Comparison of ENCODE assay signal across 8 cellular contexts in the genomic region with DNA sequence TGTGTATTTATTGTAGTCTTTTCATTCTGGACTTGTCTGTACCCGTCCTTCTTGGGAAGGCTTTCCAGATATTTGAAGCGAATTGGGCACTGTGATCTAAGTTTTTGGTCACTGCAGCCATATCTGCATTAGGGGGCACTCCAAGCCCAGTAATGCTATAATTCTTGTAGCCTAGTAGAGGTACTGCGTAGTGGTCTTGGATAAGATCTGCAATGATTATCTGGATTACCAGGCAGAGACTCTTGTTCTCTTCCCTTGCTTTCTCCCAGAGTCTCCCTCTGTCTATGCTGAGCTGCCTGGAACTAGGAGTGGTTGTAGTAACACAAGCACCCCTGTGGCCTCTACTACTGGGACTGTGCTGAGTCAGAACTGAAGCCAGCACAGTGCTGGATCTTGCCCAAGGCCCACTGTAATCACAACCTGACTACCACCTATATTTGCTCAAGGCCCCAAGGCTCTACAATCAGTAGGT. TPM values are rescaled to one million over a fixed set of nuclear protein-coding genes. Genes with fewer than 3 reads are reported as not detected.
DNase-seq lines count a peak whose midpoint lies in the region; ATAC-seq and TF ChIP-seq lines count a peak whose summit lies in the region.

No MANE protein-coding gene starts in this region.

- H3K79me2 ChIP-seq in OCI-LY3 (ENCODE audit: low read length) (no peaks in the 10 kb centered on the region), mammary epithelial cell (ENCODE audit: insufficient read depth, low read length) (no peaks in the 10 kb centered on the region)

- dilution Hi-C loops in mammary epithelial cell (cut with HindIII; ENCODE audit: low sequenced_read_pairs) = no loop called here

- TF ChIP-seq RAD21 in liver (IDR thresholded peaks at IDR 0.05) = peak; percentile 92 to 95

- DNase-seq in stimulated activated CD4-positive, alpha-beta T cell treated with anti-CD3 and anti-CD28 coated beads, Interleukin-4, amount 100 ng/mL, for 24 hours = peak; percentile 25
- DNase-seq in stimulated activated CD4-positive, alpha-beta T cell treated with anti-CD3 and anti-CD28 coated beads, Interleukin-1b, Interleukin-23, amount 100 ng/mL, for 48 hours = no peak
- DNase-seq in mammary epithelial cell (peak; percentile 69), NCI-H2029 treated with DMSO at 0.1 percent for 48 hours (lab: John Stamatoyannopoulos, UW) (no peak)
- no peak for DNase-seq in NK-92 treated with Interleukin-12 subunit alpha and Interleukin-12 subunit beta, amount 100 ng/mL, for 24 hours (lab: John Stamatoyannopoulos, UW)

- in situ Hi-C loops in mammary epithelial cell (cut with MboI; ENCODE audit: low sequenced_read_pairs in 2 of 2) = no loop called here

- no TSS peak for BruUV-seq in mammary epithelial cell (replicated peaks; lab: Mats Ljungman, UMichigan)

- peak; percentile 79 for TF ChIP-seq CTCF in OCI-LY3 (IDR thresholded peaks at IDR 0.05; ENCODE audit: low read depth, low read length)
- TF ChIP-seq CTCF in mammary epithelial cell (conservative IDR thresholded peaks at IDR 0.05 in 1 of 2, IDR thresholded peaks at IDR 0.05 in 1 of 2; ENCODE audit: extremely low read depth in 1 of 2, insufficient read depth in 1 of 2, low read depth in 1 of 2, low read length in 2 of 2) = peak; percentile 34 to 52
- TF ChIP-seq CTCF in liver (IDR thresholded peaks at IDR 0.05; ENCODE audit: low read depth, low read length, missing input control) = peak; percentile 76

- CTCF ChIA-PET in mammary epithelial cell (lab: Charles Lee; ENCODE audit: low non-redundant PET) = no interaction called here

- H3K27ac ChIP-seq in OCI-LY3 (ENCODE audit: low read length) (no peak overlapping the region), mammary epithelial cell (ENCODE audit: insufficient read depth, low read depth, low read length) (no peak overlapping the region), liver (ENCODE audit: low read depth in 1 of 2, low read length in 2 of 2) (no peak overlapping the region)

- no peak overlapping the region for H2AFZ ChIP-seq in OCI-LY3 (ENCODE audit: low read depth, low read length)
- peak overlapping the region; percentile 65 for H2AFZ ChIP-seq in mammary epithelial cell (ENCODE audit: low read depth, low read length)

- ATAC-seq in GM21825 (IDR thresholded peaks at IDR 0.05; ENCODE audit: unreplicated experiment) = no peak

- H3K4me1 ChIP-seq in OCI-LY3 (ENCODE audit: low read length) = peaks cover 5% of the 10 kb centered on the region
- H3K4me1 ChIP-seq in mammary epithelial cell (ENCODE audit: insufficient read depth, low read length) = peaks cover 13% of the 10 kb centered on the region
- peaks cover 0 to 4% (median 0%) of the 10 kb centered on the region in 4 donors for H3K4me1 ChIP-seq in liver (ENCODE audit: control insufficient read depth in 4 of 4, insufficient read depth in 4 of 4, low read length in 3 of 4)

- no peak overlapping the region for H3K4me3 ChIP-seq in OCI-LY3 (ENCODE audit: low read length)
- H3K4me3 ChIP-seq in mammary epithelial cell (replicated peaks in 1 of 3; ENCODE audit: insufficient read depth in 1 of 3, low read depth in 2 of 3, low read length in 3 of 3) = no peak overlapping the region
- H3K4me3 ChIP-seq in liver (ENCODE audit: low read depth in 1 of 3, low read length in 3 of 3) = no peak overlapping the region

- no peaks in the 10 kb centered on the region for H4K20me1 ChIP-seq in OCI-LY3 (ENCODE audit: insufficient read depth, low read length)
- no peaks in the 10 kb centered on the region for H4K20me1 ChIP-seq in mammary epithelial cell (ENCODE audit: insufficient read depth, low read length)

- H3K9me3 ChIP-seq in OCI-LY3 (ENCODE audit: insufficient read depth, low read length) (no peaks in the 10 kb centered on the region), mammary epithelial cell (replicated peaks; ENCODE audit: insufficient read depth, low read length) (no peaks in the 10 kb centered on the region), liver (ENCODE audit: control insufficient read depth in 4 of 4, low read length in 3 of 4) (no peaks in the 10 kb centered on the region)

- H3K9ac ChIP-seq in OCI-LY3 (ENCODE audit: low read length) (no peak overlapping the region), mammary epithelial cell (ENCODE audit: insufficient read depth, low read length) (no peak overlapping the region), liver (ENCODE audit: low read depth in 1 of 2, low read length in 2 of 2) (no peak overlapping the region)

- no peak overlapping the region for H3K4me2 ChIP-seq in OCI-LY3 (ENCODE audit: low read length)
- peak overlapping the region; percentile 40 for H3K4me2 ChIP-seq in mammary epithelial cell (ENCODE audit: insufficient read depth, low read depth, low read length)

- WGBS in mammary epithelial cell (ENCODE audit: low coverage, missing lambda C conversion rate) = 40% methylated on average over 3 of the region's 3 CpGs
- 48% methylated on average over 3 of the region's 3 CpGs for WGBS in liver

- intact Hi-C loops in mammary epithelial cell (cut with micrococcal nuclease) = loop anchor here (1.0 kb wide), 2 partner anchors 332 to 592 kb away; no protein-coding TSS in a partner anchor

- H3K27me3 ChIP-seq in OCI-LY3 (ENCODE audit: low read depth, low read length) (no peaks in the 10 kb centered on the region), mammary epithelial cell (ENCODE audit: insufficient read depth, low read length) (no peaks in the 10 kb centered on the region), liver (ENCODE audit: control insufficient read depth in 4 of 4, insufficient read depth in 4 of 4, low read length in 3 of 4) (no peaks in the 10 kb centered on the region)

- H3K36me3 ChIP-seq in OCI-LY3 (replicated peaks; ENCODE audit: low read depth, low read length) (no peaks in the 10 kb centered on the region), mammary epithelial cell (ENCODE audit: insufficient read depth, low read length) (no peaks in the 10 kb centered on the region), liver (ENCODE audit: control insufficient read depth in 4 of 4, insufficient read depth in 3 of 4, low read depth in 1 of 4, low read length in 3 of 4) (no peaks in the 10 kb centered on the region)

TF ChIP-seq in liver, 16 proteins besides CTCF, POLR2A, EP300 and RAD21:
- TF ChIP-seq TAF1 (conservative IDR thresholded peaks at IDR 0.05) (no peak), EGR1 (IDR thresholded peaks at IDR 0.05; ENCODE audit: low read depth in 2 of 2) (no peak)
- TF ChIP-seq, protein P1, sequence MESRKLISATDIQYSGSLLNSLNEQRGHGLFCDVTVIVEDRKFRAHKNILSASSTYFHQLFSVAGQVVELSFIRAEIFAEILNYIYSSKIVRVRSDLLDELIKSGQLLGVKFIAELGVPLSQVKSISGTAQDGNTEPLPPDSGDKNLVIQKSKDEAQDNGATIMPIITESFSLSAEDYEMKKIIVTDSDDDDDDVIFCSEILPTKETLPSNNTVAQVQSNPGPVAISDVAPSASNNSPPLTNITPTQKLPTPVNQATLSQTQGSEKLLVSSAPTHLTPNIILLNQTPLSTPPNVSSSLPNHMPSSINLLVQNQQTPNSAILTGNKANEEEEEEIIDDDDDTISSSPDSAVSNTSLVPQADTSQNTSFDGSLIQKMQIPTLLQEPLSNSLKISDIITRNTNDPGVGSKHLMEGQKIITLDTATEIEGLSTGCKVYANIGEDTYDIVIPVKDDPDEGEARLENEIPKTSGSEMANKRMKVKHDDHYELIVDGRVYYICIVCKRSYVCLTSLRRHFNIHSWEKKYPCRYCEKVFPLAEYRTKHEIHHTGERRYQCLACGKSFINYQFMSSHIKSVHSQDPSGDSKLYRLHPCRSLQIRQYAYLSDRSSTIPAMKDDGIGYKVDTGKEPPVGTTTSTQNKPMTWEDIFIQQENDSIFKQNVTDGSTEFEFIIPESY (IDR thresholded peaks at IDR 0.05) = no peak
TF ChIP-seq in liver: peak in this region for 0.

RNA-seq across cellular contexts. Expression of a gene that starts 30.0 kb away (rescaled TPM):
- total RNA-seq in mammary epithelial cell (100 to 1,000 TPM; 774 to 995 TPM), liver (100 to 1,000 TPM in 1 of 2 donors, 10 to 100 TPM in 1; 85.7 to 472 TPM)
- polyA plus RNA-seq in mammary epithelial cell (153 TPM), liver (100 to 1,000 TPM in 1 of 2 donors, 10 to 100 TPM in 1; 50.6 to 109 TPM)
- polyA minus RNA-seq in mammary epithelial cell = 348 TPM

Comparison
In these comparisons a context has a peak if more than half of its experiments do, and no peak if none do; other contexts are left out.
1. DNase-seq: peak in stimulated activated CD4-positive, alpha-beta T cell treated with anti-CD3 and anti-CD28 coated beads, Interleukin-4, amount 100 ng/mL, for 24 hours (single experiment) and mammary epithelial cell (single experiment); none in stimulated activated CD4-positive, alpha-beta T cell treated with anti-CD3 and anti-CD28 coated beads, Interleukin-1b, Interleukin-23, amount 100 ng/mL, for 48 hours (single experiment), NCI-H2029 treated with DMSO at 0.1 percent for 48 hours (single experiment) and NK-92 treated with Interleukin-12 subunit alpha and Interleukin-12 subunit beta, amount 100 ng/mL, for 24 hours (single experiment).
2. Peak in every context shown above with its lines, with median percentiles within 50 percentile points of each other: CTCF ChIP-seq.